In genomic region chr2:221446140-221446539, GRCh38 we compare ENCODE assay signal across 27 cellular contexts.
DNase-seq lines count a peak whose midpoint lies in the region; ATAC-seq, FAIRE-seq and TF ChIP-seq lines count a peak whose summit lies in the region.
"Had no signal": no experiment of that assay in that cellular context is flagged by ENCODE, and none has a peak within 500 bp of the region (broad histone marks: within the 10 kb centered on the region; RNA-seq: fewer than 3 reads in every experiment).

No MANE protein-coding gene starts in this region.

- no peaks in the 10 kb centered on the region for H3K27me3 Mint-ChIP-seq in activated T-helper 2 cell treated with anti-CD3 and anti-CD28 coated beads, Interferon-gamma antibody, Interleukin-2, Interleukin-4, amounts not matched to agents 10 μg/mL and 5 μg/mL and 100 μg/mL, durations not matched to agents 14 hours and 24 hours and 36 hours (ENCODE audit: low read depth)
- H3K27me3 Mint-ChIP-seq: CD4-positive, alpha-beta memory T cell; CD4-positive, CD25-positive, alpha-beta regulatory T cell; CD8-positive, alpha-beta memory T cell had no signal

- ATAC-seq in stimulated activated effector memory CD8-positive, alpha-beta T cell treated with anti-CD3 and anti-CD28 coated beads, Interleukin-12 subunit alpha, Interleukin-12 subunit beta, amount 100 ng/mL, for 72 hours = peak; percentile 57
- ATAC-seq: GM12878 had no signal

- H3K4me3 ChIP-seq in bronchial epithelial cell (ENCODE audit: low read depth, low read length) = no peak overlapping the region
- H3K4me3 ChIP-seq: BLaER1, GM12878 had no signal

- no peaks in the 10 kb centered on the region for H3K36me3 ChIP-seq in bronchial epithelial cell (ENCODE audit: control insufficient read depth, insufficient read depth, low read length)
- H3K36me3 ChIP-seq: BE2C, BLaER1 had no signal

- no peaks in the 10 kb centered on the region for H3K9me3 Mint-ChIP-seq in stimulated activated effector memory CD8-positive, alpha-beta T cell treated with anti-CD3 and anti-CD28 coated beads, Interleukin-12 subunit alpha, Interleukin-12 subunit beta, amount 100 ng/mL, for 72 hours
- no peaks in the 10 kb centered on the region for H3K9me3 Mint-ChIP-seq in activated T-helper 2 cell treated with anti-CD3 and anti-CD28 coated beads, Interferon-gamma antibody, Interleukin-2, Interleukin-4, amounts not matched to agents 10 μg/mL and 5 μg/mL and 100 μg/mL, durations not matched to agents 14 hours and 24 hours and 36 hours
- H3K9me3 Mint-ChIP-seq: CD4-positive, CD25-positive, alpha-beta regulatory T cell; CD8-positive, alpha-beta memory T cell had no signal

- no peak for TF ChIP-seq CTCF in bronchial epithelial cell (IDR thresholded peaks at IDR 0.05; ENCODE audit: insufficient read depth, low read length, severe bottlenecking)

- H3K27ac Mint-ChIP-seq in stimulated activated effector memory CD8-positive, alpha-beta T cell treated with anti-CD3 and anti-CD28 coated beads, Interleukin-12 subunit alpha, Interleukin-12 subunit beta, amount 100 ng/mL, for 72 hours = no peak overlapping the region
- no peak overlapping the region for H3K27ac Mint-ChIP-seq in activated T-helper 2 cell treated with anti-CD3 and anti-CD28 coated beads, Interferon-gamma antibody, Interleukin-2, Interleukin-4, amounts not matched to agents 10 μg/mL and 5 μg/mL and 100 μg/mL, durations not matched to agents 14 hours and 24 hours and 36 hours
- H3K27ac Mint-ChIP-seq: CD14-positive monocyte; CD4-positive, alpha-beta memory T cell; CD4-positive, CD25-positive, alpha-beta regulatory T cell; CD8-positive, alpha-beta memory T cell had no signal

- H3K4me1 Mint-ChIP-seq in stimulated activated effector memory CD8-positive, alpha-beta T cell treated with anti-CD3 and anti-CD28 coated beads, Interleukin-12 subunit alpha, Interleukin-12 subunit beta, amount 100 ng/mL, for 72 hours = peaks cover 6% of the 10 kb centered on the region
- H3K4me1 Mint-ChIP-seq in activated T-helper 2 cell treated with anti-CD3 and anti-CD28 coated beads, Interferon-gamma antibody, Interleukin-2, Interleukin-4, amounts not matched to agents 10 μg/mL and 5 μg/mL and 100 μg/mL, durations not matched to agents 14 hours and 24 hours and 36 hours (ENCODE audit: low read depth) = peaks cover 6% of the 10 kb centered on the region
- H3K4me1 Mint-ChIP-seq: CD14-positive monocyte; CD4-positive, CD25-positive, alpha-beta regulatory T cell had no signal

- FAIRE-seq in RCC 7860 (lab: Jason Lieb, UNC) = peak; percentile 28
- FAIRE-seq in bronchial epithelial cell (lab: Jason Lieb, UNC) = no peak
- FAIRE-seq: A204.1, GM12878, GM12892, GM18507 had no signal

- no peak overlapping the region for H3K4me3 Mint-ChIP-seq in stimulated activated effector memory CD8-positive, alpha-beta T cell treated with anti-CD3 and anti-CD28 coated beads, Interleukin-12 subunit alpha, Interleukin-12 subunit beta, amount 100 ng/mL, for 72 hours
- no peak overlapping the region for H3K4me3 Mint-ChIP-seq in activated T-helper 2 cell treated with anti-CD3 and anti-CD28 coated beads, Interferon-gamma antibody, Interleukin-2, Interleukin-4, amounts not matched to agents 10 μg/mL and 5 μg/mL and 100 μg/mL, durations not matched to agents 14 hours and 24 hours and 36 hours (ENCODE audit: low read depth)
- H3K4me3 Mint-ChIP-seq: CD14-positive monocyte; CD4-positive, alpha-beta memory T cell; CD4-positive, CD25-positive, alpha-beta regulatory T cell; CD8-positive, alpha-beta memory T cell had no signal

- no peaks in the 10 kb centered on the region for H3K27me3 ChIP-seq in bronchial epithelial cell (ENCODE audit: control insufficient read depth, insufficient read depth, low read length)
- H3K27me3 ChIP-seq: BE2C, BLaER1 had no signal

- no peaks in the 10 kb centered on the region for H3K36me3 Mint-ChIP-seq in stimulated activated effector memory CD8-positive, alpha-beta T cell treated with anti-CD3 and anti-CD28 coated beads, Interleukin-12 subunit alpha, Interleukin-12 subunit beta, amount 100 ng/mL, for 72 hours
- no peaks in the 10 kb centered on the region for H3K36me3 Mint-ChIP-seq in activated T-helper 2 cell treated with anti-CD3 and anti-CD28 coated beads, Interferon-gamma antibody, Interleukin-2, Interleukin-4, amounts not matched to agents 10 μg/mL and 5 μg/mL and 100 μg/mL, durations not matched to agents 14 hours and 24 hours and 36 hours (ENCODE audit: low read depth)
- H3K36me3 Mint-ChIP-seq: CD14-positive monocyte had no signal

- intact Hi-C loops in activated T-helper 2 cell treated with anti-CD3 and anti-CD28 coated beads, Interferon-gamma antibody, Interleukin-2, Interleukin-4, amounts not matched to agents 10 μg/mL and 5 μg/mL and 100 μg/mL, durations not matched to agents 14 hours and 24 hours and 36 hours (cut with micrococcal nuclease) = no loop called here

- DNase-seq in RCC 7860 (ENCODE audit: low spot score) (no peak), bronchial epithelial cell (ENCODE audit: low read depth) (peak; percentile 17), Kasumi-1 (lab: John Stamatoyannopoulos, UW) (no peak), SKM-1 treated with dmso at 0.1 percent for 144 hours (lab: John Stamatoyannopoulos, UW; ENCODE audit: unreplicated experiment) (no peak)
- no peak for DNase-seq in stimulated activated effector memory CD8-positive, alpha-beta T cell treated with anti-CD3 and anti-CD28 coated beads, Interleukin-12 subunit alpha, Interleukin-12 subunit beta, amount 100 ng/mL, for 72 hours (ENCODE audit: low spot score in 2 of 2)
- DNase-seq in activated T-helper 2 cell treated with anti-CD3 and anti-CD28 coated beads, Interferon-gamma antibody, Interleukin-2, Interleukin-4, amounts not matched to agents 10 μg/mL and 5 μg/mL and 100 μg/mL, durations not matched to agents 14 hours and 24 hours and 36 hours (ENCODE audit: low spot score) = no peak
- DNase-seq: 8988T; ACHN; BE2C; C1 segment of cervical spinal cord; CD4-positive, alpha-beta memory T cell; CD4-positive, CD25-positive, alpha-beta regulatory T cell; CD8-positive, alpha-beta memory T cell; COR-L47; DMS 273 treated with DMSO at 0.1 percent for 48 hours; DMS153; DMS53; DMS79; DND-41; EL; GDM1 had no signal
